In the genomic region with DNA sequence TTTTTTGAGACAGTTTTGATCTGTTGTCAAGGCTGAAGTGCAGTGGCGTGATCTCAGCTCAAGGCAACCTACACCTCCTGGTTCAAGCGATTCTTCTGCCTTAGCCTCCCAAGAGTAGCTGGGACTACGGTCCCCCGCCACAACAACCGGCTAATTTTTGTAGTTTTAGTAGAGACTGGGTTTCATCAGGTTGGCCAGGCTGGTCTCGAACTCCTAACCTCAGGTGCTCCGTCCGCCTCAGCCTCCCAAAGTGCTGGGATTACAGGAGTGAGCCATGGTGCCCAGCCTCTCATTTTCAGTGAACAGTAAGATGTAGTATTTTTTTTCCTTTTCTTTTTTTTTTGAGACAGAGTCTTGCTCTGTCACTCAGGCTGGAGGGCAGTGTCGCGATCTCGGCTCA, we compare ENCODE assay signal across 26 cellular contexts.
"Had no signal": no experiment of that assay in that cellular context is flagged by ENCODE, and none has a peak within 500 bp of the region (broad histone marks: within the 10 kb centered on the region; RNA-seq: fewer than 3 reads in every experiment).

No MANE protein-coding gene starts in this region.

- H3K27ac Mint-ChIP-seq: activated CD4-positive, alpha-beta T cell treated with anti-CD3 and anti-CD28 coated beads, Interleukin-2, amount 10 ng/mL, durations not matched to agents 7 days and 5 days; activated naive CD8-positive, alpha-beta T cell; activated T-helper 1 cell treated with anti-CD3 and anti-CD28 coated beads, Interleukin-12 subunit alpha, Interleukin-12 subunit beta, Interleukin-2, Interleukin-4 antibody, amounts not matched to agents 30 ng/mL and 10 ng/mL and 1 ng/mL, durations not matched to agents 14 hours and 24 hours and 36 hours; stimulated activated effector memory CD8-positive, alpha-beta T cell treated with anti-CD3 and anti-CD28 coated beads, Interleukin-12 subunit alpha, Interleukin-12 subunit beta, amount 100 ng/mL, for 72 hours; T-helper 2 cell treated with Interferon-gamma antibody and Interleukin-4, amounts not matched to agents 5 μg/mL and 100 μg/mL, for 36 hours had no signal

- H3K9me3 ChIP-seq: breast epithelium, esophagus muscularis mucosa, neutrophil, ovary, tibial artery had no signal

- H3K4me1 ChIP-seq: breast epithelium had no signal

- H3K4me3 ChIP-seq: breast epithelium, esophagus muscularis mucosa, ovary, tibial artery had no signal

- H3K27ac ChIP-seq: breast epithelium, esophagus muscularis mucosa, neutrophil, ovary, tibial artery, VCaP had no signal

- ATAC-seq: left ventricle myocardium superior; natural killer cell treated with Interleukin-12 subunit alpha and Interleukin-12 subunit beta and Interleukin-15 and Interleukin-18, amount 100 ng/mL, for 72 hours; right cardiac atrium; stimulated activated effector memory CD8-positive, alpha-beta T cell treated with anti-CD3 and anti-CD28 coated beads, Interleukin-12 subunit alpha, Interleukin-12 subunit beta, amount 100 ng/mL, for 72 hours; stimulated activated naive CD8-positive, alpha-beta T cell treated with anti-CD3 and anti-CD28 coated beads, Interleukin-15, amount 100 ng/mL, for 72 hours had no signal

- H3K36me3 ChIP-seq: ovary had no signal

- FAIRE-seq: colon, frontal cortex had no signal

- H3K4me3 Mint-ChIP-seq: activated CD4-positive, alpha-beta T cell treated with anti-CD3 and anti-CD28 coated beads, Interleukin-2, amount 10 ng/mL, durations not matched to agents 7 days and 5 days; activated naive CD8-positive, alpha-beta T cell; activated T-helper 1 cell treated with anti-CD3 and anti-CD28 coated beads, Interleukin-12 subunit alpha, Interleukin-12 subunit beta, Interleukin-2, Interleukin-4 antibody, amounts not matched to agents 30 ng/mL and 10 ng/mL and 1 ng/mL, durations not matched to agents 14 hours and 24 hours and 36 hours; central memory CD8-positive, alpha-beta T cell; natural killer cell treated with Interleukin-12 subunit alpha and Interleukin-12 subunit beta and Interleukin-15 and Interleukin-18, amount 100 ng/mL, for 72 hours; stimulated activated effector memory CD8-positive, alpha-beta T cell treated with anti-CD3 and anti-CD28 coated beads, Interleukin-12 subunit alpha, Interleukin-12 subunit beta, amount 100 ng/mL, for 72 hours; stimulated activated naive CD8-positive, alpha-beta T cell treated with anti-CD3 and anti-CD28 coated beads, Interleukin-15, amount 100 ng/mL, for 72 hours; T-helper 2 cell treated with Interferon-gamma antibody and Interleukin-4, amounts not matched to agents 5 μg/mL and 100 μg/mL, for 36 hours had no signal

- H3K27me3 ChIP-seq: breast epithelium, esophagus muscularis mucosa, neutrophil, ovary, tibial artery had no signal

- H3K9me3 Mint-ChIP-seq: activated CD4-positive, alpha-beta T cell treated with anti-CD3 and anti-CD28 coated beads, Interleukin-2, amount 10 ng/mL, durations not matched to agents 7 days and 5 days; activated T-helper 1 cell treated with anti-CD3 and anti-CD28 coated beads, Interleukin-12 subunit alpha, Interleukin-12 subunit beta, Interleukin-2, Interleukin-4 antibody, amounts not matched to agents 30 ng/mL and 10 ng/mL and 1 ng/mL, durations not matched to agents 14 hours and 24 hours and 36 hours; central memory CD8-positive, alpha-beta T cell; natural killer cell treated with Interleukin-12 subunit alpha and Interleukin-12 subunit beta and Interleukin-15 and Interleukin-18, amount 100 ng/mL, for 72 hours; stimulated activated effector memory CD8-positive, alpha-beta T cell treated with anti-CD3 and anti-CD28 coated beads, Interleukin-12 subunit alpha, Interleukin-12 subunit beta, amount 100 ng/mL, for 72 hours; stimulated activated naive CD8-positive, alpha-beta T cell treated with anti-CD3 and anti-CD28 coated beads, Interleukin-15, amount 100 ng/mL, for 72 hours; T-helper 2 cell treated with Interferon-gamma antibody and Interleukin-4, amounts not matched to agents 5 μg/mL and 100 μg/mL, for 36 hours had no signal

- H3K27me3 Mint-ChIP-seq: activated CD4-positive, alpha-beta T cell treated with anti-CD3 and anti-CD28 coated beads, Interleukin-2, amount 10 ng/mL, durations not matched to agents 7 days and 5 days; activated naive CD8-positive, alpha-beta T cell; central memory CD8-positive, alpha-beta T cell; natural killer cell treated with Interleukin-12 subunit alpha and Interleukin-12 subunit beta and Interleukin-15 and Interleukin-18, amount 100 ng/mL, for 72 hours; stimulated activated naive CD8-positive, alpha-beta T cell treated with anti-CD3 and anti-CD28 coated beads, Interleukin-15, amount 100 ng/mL, for 72 hours had no signal

- DNase-seq: activated CD4-positive, alpha-beta T cell treated with anti-CD3 and anti-CD28 coated beads, Interleukin-2, amount 10 ng/mL, durations not matched to agents 7 days and 5 days; activated CD4-positive, CD25-positive, alpha-beta regulatory T cell treated with anti-CD3 and anti-CD28 coated beads, Interleukin-2, amount 50 U/mL, for 72 hours; activated CD8-positive, alpha-beta memory T cell treated with anti-CD3 and anti-CD28 coated beads for 24 hours; activated CD8-positive, alpha-beta memory T cell treated with anti-CD3 and anti-CD28 coated beads, Interleukin-2, amount 50 U/mL, for 48 hours; activated gamma-delta T cell treated with Interleukin-2 at 50 U/mL for 16 hours; amniotic stem cell; effector memory CD4-positive, alpha-beta T cell; hippocampal formation; left ventricle myocardium superior; right cardiac atrium; stimulated activated CD4-positive, alpha-beta T cell treated with anti-CD3 and anti-CD28 coated beads, Interleukin-1b, Interleukin-23, amount 100 ng/mL, for 48 hours; stimulated activated naive CD8-positive, alpha-beta T cell treated with anti-CD3 and anti-CD28 coated beads, Interleukin-15, amount 100 ng/mL, for 72 hours; tibial artery had no signal
